ENCODE assay signal across 1 cellular context in the genomic region with DNA sequence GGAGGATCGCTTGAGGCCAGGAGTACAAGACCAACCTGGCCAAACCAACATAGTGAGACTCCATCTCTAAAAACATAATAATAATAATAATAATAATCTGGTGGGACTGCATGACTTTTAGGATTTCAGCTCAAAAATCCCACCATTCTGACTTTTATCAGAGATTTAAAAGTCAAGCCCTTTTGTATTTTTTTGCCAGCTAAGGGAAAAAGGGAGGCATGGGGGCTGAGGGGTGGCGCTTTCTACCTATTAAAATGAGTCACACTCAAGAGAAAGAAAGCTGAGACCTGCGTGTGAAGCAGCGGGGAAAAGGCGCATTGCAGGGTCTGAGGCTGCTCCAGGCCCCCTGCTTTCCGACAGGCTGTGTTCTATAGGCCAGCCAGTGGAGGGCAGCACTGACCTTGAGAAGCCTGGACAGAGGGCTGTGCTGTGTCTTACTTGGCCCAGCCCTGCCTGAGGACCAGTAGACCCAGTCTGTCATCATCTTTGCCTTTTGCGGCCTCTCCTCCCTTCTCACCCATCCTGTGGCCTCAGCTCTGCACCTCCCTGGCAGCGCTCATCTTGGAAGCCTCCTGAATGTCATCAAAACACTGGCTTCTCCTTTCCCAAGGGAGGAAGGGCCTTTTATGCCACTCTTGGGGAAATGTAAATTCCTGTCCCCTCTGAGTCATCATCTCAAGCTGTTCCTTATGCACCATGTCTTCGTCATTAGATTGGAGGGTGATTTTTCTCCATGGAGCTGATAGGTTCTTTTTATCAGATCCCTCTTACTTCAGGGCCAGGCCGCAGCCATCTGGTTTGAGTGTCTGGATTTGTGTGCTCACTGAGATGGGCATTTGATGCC.
TF ChIP-seq lines count a peak whose summit lies in the region.

No MANE protein-coding gene starts in this region.

TF ChIP-seq in H1, 55 proteins besides CTCF, POLR2A, EP300 and RAD21:
- TF ChIP-seq JUND (IDR thresholded peaks at IDR 0.05; ENCODE audit: low read length) = peak; percentile 19
- TF ChIP-seq MAFK (IDR thresholded peaks at IDR 0.05; ENCODE audit: low read depth, low read length) = peak; percentile 38; the same call in 1 of the 2 replicates
- no peak for TF ChIP-seq CBX8 (IDR thresholded peaks at IDR 0.05; ENCODE audit: borderline replicate concordance, low read depth, low read length)
- TF ChIP-seq SIN3A (conservative IDR thresholded peaks at IDR 0.05 in 1 of 2, IDR thresholded peaks at IDR 0.05 in 1 of 2; ENCODE audit: low read depth in 1 of 2, low read length in 2 of 2) = peak; percentile 40 to 55; a peak in 1 of 4 replicates
- TF ChIP-seq CBX5 (IDR thresholded peaks at IDR 0.05; ENCODE audit: low read depth, low read length) = no peak
- TF ChIP-seq CREB1 (IDR thresholded peaks at IDR 0.05) = peak; percentile 37
- TF ChIP-seq CEBPB (IDR thresholded peaks at IDR 0.05; ENCODE audit: low read depth, low read length) = 0 out of 2 replicates have a peak, but pooled peaks have one; percentile 3
- TF ChIP-seq YY1 (IDR thresholded peaks at IDR 0.05; ENCODE audit: low read depth, low read length) = 0 out of 2 replicates have a peak, but pooled peaks have one; percentile 13
